8 cellular contexts compared by ENCODE assay signal in genomic region chr6:113969888-113970807, GRCh38. TPM values are rescaled to one million over a fixed set of nuclear protein-coding genes. Genes with fewer than 3 reads are reported as not detected.
A peak's percentile ranks its signal among the peaks of the same experiment; 100 is the strongest.
DNase-seq lines count a peak whose midpoint lies in the region; ATAC-seq and TF ChIP-seq lines count a peak whose summit lies in the region.

No MANE protein-coding gene starts in this region.

- H3K27me3 ChIP-seq in heart left ventricle (no peaks in the 10 kb centered on the region), parathyroid adenoma (ENCODE audit: control insufficient read depth, insufficient read depth, low read length) (no peaks in the 10 kb centered on the region), upper lobe of left lung (no peaks in the 10 kb centered on the region)

- ATAC-seq in GM21381 (IDR thresholded peaks at IDR 0.05; ENCODE audit: unreplicated experiment) (peak; percentile 36), heart left ventricle (peak in 3 of 4 donors; percentile 42 to 64 (median 61)), upper lobe of left lung (ENCODE audit: low FRiP score in 2 of 2) (peak; percentile 72 to 76)
- peak; percentile 34 for ATAC-seq in activated naive CD8-positive, alpha-beta T cell treated with anti-CD3 and anti-CD28 coated beads, Interleukin-2, amount 10 ng/mL, durations not matched to agents 7 days and 5 days (ENCODE audit: low read depth)

- H3K4me1 ChIP-seq in heart left ventricle (peaks cover 3 to 48% (median 25%) of the 10 kb centered on the region in 12 donors), parathyroid adenoma (peaks cover 11% of the 10 kb centered on the region), upper lobe of left lung (peaks cover 10 to 37% (median 25%) of the 10 kb centered on the region in 4 donors)

- H3K79me2 ChIP-seq in parathyroid adenoma: peaks cover 39% of the 10 kb centered on the region

- H3K4me1 Mint-ChIP-seq in Calu3 (ENCODE audit: low read depth, unreplicated experiment): peaks cover 26% of the 10 kb centered on the region
- peaks cover 20% of the 10 kb centered on the region for H3K4me1 Mint-ChIP-seq in activated naive CD8-positive, alpha-beta T cell treated with anti-CD3 and anti-CD28 coated beads, Interleukin-2, amount 10 ng/mL, durations not matched to agents 7 days and 5 days

- 0 to 2% (median 1%) methylated on average over 55 to 70 of the region's 70 CpGs for WGBS in heart left ventricle, 4 donors
- whole genome bisulfite sequencing in upper lobe of left lung, 2 donors: 0 to 1% methylated on average over 19 to 60 of the region's 70 CpGs

- no peak for TF ChIP-seq EP300 in upper lobe of left lung (IDR thresholded peaks at IDR 0.05)

- no TSS peak for BruUV-seq in Calu3 (replicated peaks; lab: Mats Ljungman, UMichigan)

- H3K4me3 ChIP-seq in SK-N-MC (peak overlapping the region; percentile 92), heart left ventricle (peak overlapping the region; percentile 84 to 100 (median 93)), parathyroid adenoma (ENCODE audit: low read depth, low read length) (peak overlapping the region; percentile 99), upper lobe of left lung (peak overlapping the region; percentile 80 to 99 (median 94))

- POLR2A ChIA-PET in activated naive CD8-positive, alpha-beta T cell treated with anti-CD3 and anti-CD28 coated beads, Interleukin-2, amount 10 ng/mL, durations not matched to agents 7 days and 5 days (lab: Charles Lee): interaction anchor here (0.9 to 1.4 kb wide), 2 partner anchors 9 to 25 kb away, joined by 3 read pairs; no protein-coding TSS in a partner anchor

- H3K36me3 ChIP-seq in SK-N-MC (ENCODE audit: insufficient read depth, low read length) (peaks cover 26% of the 10 kb centered on the region), heart left ventricle (no peaks in the 10 kb centered on the region), parathyroid adenoma (ENCODE audit: control insufficient read depth, insufficient read depth, low read length) (no peaks in the 10 kb centered on the region), upper lobe of left lung (no peaks in the 10 kb centered on the region)

- H3K4me3 Mint-ChIP-seq in Calu3 (ENCODE audit: low read depth, unreplicated experiment): peak overlapping the region; percentile 83
- H3K4me3 Mint-ChIP-seq in activated naive CD8-positive, alpha-beta T cell treated with anti-CD3 and anti-CD28 coated beads, Interleukin-2, amount 10 ng/mL, durations not matched to agents 7 days and 5 days: peak overlapping the region; percentile 97

- H3K27ac Mint-ChIP-seq in Calu3 (ENCODE audit: unreplicated experiment): peak overlapping the region; percentile 94
- H3K27ac Mint-ChIP-seq in activated naive CD8-positive, alpha-beta T cell treated with anti-CD3 and anti-CD28 coated beads, Interleukin-2, amount 10 ng/mL, durations not matched to agents 7 days and 5 days: peak overlapping the region; percentile 93

- H3K9ac ChIP-seq in SK-N-MC (ENCODE audit: insufficient read length) (peak overlapping the region; percentile 91), parathyroid adenoma (peak overlapping the region; percentile 75)

- no peaks in the 10 kb centered on the region for H3K27me3 Mint-ChIP-seq in Calu3 (ENCODE audit: unreplicated experiment)
- no peaks in the 10 kb centered on the region for H3K27me3 Mint-ChIP-seq in activated naive CD8-positive, alpha-beta T cell treated with anti-CD3 and anti-CD28 coated beads, Interleukin-2, amount 10 ng/mL, durations not matched to agents 7 days and 5 days

- TF ChIP-seq CTCF in Calu3 (IDR thresholded peaks at IDR 0.05; ENCODE audit: unreplicated experiment) (no peak), heart left ventricle (IDR thresholded peaks at IDR 0.05) (no peak), parathyroid adenoma (IDR thresholded peaks at IDR 0.05) (no peak), upper lobe of left lung (IDR thresholded peaks at IDR 0.05) (no peak)

- peak overlapping the region; percentile 84 for H3K27ac ChIP-seq in SK-N-MC
- peak overlapping the region; percentile 81 to 97 (median 92) for H3K27ac ChIP-seq in heart left ventricle
- peak overlapping the region; percentile 83 for H3K27ac ChIP-seq in parathyroid adenoma
- H3K27ac ChIP-seq in upper lobe of left lung: peak overlapping the region; percentile 93 to 97 (median 96)

- peak overlapping the region; percentile 90 for H2AFZ ChIP-seq in parathyroid adenoma

- CTCF ChIA-PET in Calu3 (lab: Charles Lee): interaction anchor here (0.6 kb wide), 1 partner anchor 259 kb away, joined by 3 read pairs; no protein-coding TSS in a partner anchor

- TF ChIP-seq POLR2A in heart left ventricle (IDR thresholded peaks at IDR 0.05) (no peak), upper lobe of left lung (IDR thresholded peaks at IDR 0.05) (peak in 1 of 4 donors; percentile 10)

- peaks cover 35% of the 10 kb centered on the region for H3K36me3 Mint-ChIP-seq in Calu3 (ENCODE audit: insufficient read depth, unreplicated experiment)
- no peaks in the 10 kb centered on the region for H3K36me3 Mint-ChIP-seq in activated naive CD8-positive, alpha-beta T cell treated with anti-CD3 and anti-CD28 coated beads, Interleukin-2, amount 10 ng/mL, durations not matched to agents 7 days and 5 days

- H3K9me3 Mint-ChIP-seq in Calu3 (ENCODE audit: low read depth, unreplicated experiment): no peaks in the 10 kb centered on the region
- no peaks in the 10 kb centered on the region for H3K9me3 Mint-ChIP-seq in activated naive CD8-positive, alpha-beta T cell treated with anti-CD3 and anti-CD28 coated beads, Interleukin-2, amount 10 ng/mL, durations not matched to agents 7 days and 5 days

- DNase-seq in Calu3: peak; percentile 60
- peak; percentile 24 for DNase-seq in HT1080 (ENCODE audit: low read depth)
- no peak for DNase-seq in SK-N-MC (ENCODE audit: low read depth, low spot score)
- peak; percentile 57 for DNase-seq in activated naive CD8-positive, alpha-beta T cell treated with anti-CD3 and anti-CD28 coated beads, Interleukin-2, amount 10 ng/mL, durations not matched to agents 7 days and 5 days
- peak; percentile 59 to 80 (median 64) for DNase-seq in heart left ventricle
- peak; percentile 68 to 91 for DNase-seq in upper lobe of left lung

- intact Hi-C loops in Calu3 (cut with micrococcal nuclease; ENCODE audit: unreplicated experiment): no loop called here
- intact Hi-C loops in heart left ventricle (cut with DNase I): no loop called here

- peak overlapping the region; percentile 74 for H3K4me2 ChIP-seq in parathyroid adenoma (ENCODE audit: low read length)

- H3K9me3 ChIP-seq in SK-N-MC (ENCODE audit: low read depth, low read length) (peaks cover 4% of the 10 kb centered on the region; the same call in 1 of the 2 replicates), heart left ventricle (no peaks in the 10 kb centered on the region), parathyroid adenoma (ENCODE audit: control insufficient read depth, low read length) (no peaks in the 10 kb centered on the region), upper lobe of left lung (no peaks in the 10 kb centered on the region)

RNA-seq across cellular contexts. Expression of gene HDAC2, which starts 0.8 kb away (rescaled TPM):
- total RNA-seq in Calu3 (2022) (170 and 176 TPM in 2 replicates), heart left ventricle (10 to 100 TPM; 18.3 to 59.6 (median 48.0) TPM), upper lobe of left lung (100 to 1,000 TPM in 1 of 6 donors, 10 to 100 TPM in 5; 19.9 to 125 (median 44.0) TPM)
- 78.9 and 121 TPM in 2 replicates for total RNA-seq in HT1080 (2014; rRNA removed; shearing (Covaris generic))
- polyA plus RNA-seq in HT1080 (2015; cell fraction: cytosol; rRNA removed): 190 and 231 TPM in 2 replicates
- 274 and 326 TPM in 2 replicates for polyA plus RNA-seq in HT1080 (2015; cell fraction: nucleus; rRNA removed)
- total RNA-seq in activated naive CD8-positive, alpha-beta T cell treated with anti-CD3 and anti-CD28 coated beads, Interleukin-2, amount 10 ng/mL, durations not matched to agents 7 days and 5 days: 10 to 100 TPM; 56.9 to 59.5 TPM
- 10 to 100 TPM; 26.9 to 64.7 TPM for polyA plus RNA-seq in heart left ventricle
